Comparison of ENCODE assay signal across 18 cellular contexts in the genomic region with DNA sequence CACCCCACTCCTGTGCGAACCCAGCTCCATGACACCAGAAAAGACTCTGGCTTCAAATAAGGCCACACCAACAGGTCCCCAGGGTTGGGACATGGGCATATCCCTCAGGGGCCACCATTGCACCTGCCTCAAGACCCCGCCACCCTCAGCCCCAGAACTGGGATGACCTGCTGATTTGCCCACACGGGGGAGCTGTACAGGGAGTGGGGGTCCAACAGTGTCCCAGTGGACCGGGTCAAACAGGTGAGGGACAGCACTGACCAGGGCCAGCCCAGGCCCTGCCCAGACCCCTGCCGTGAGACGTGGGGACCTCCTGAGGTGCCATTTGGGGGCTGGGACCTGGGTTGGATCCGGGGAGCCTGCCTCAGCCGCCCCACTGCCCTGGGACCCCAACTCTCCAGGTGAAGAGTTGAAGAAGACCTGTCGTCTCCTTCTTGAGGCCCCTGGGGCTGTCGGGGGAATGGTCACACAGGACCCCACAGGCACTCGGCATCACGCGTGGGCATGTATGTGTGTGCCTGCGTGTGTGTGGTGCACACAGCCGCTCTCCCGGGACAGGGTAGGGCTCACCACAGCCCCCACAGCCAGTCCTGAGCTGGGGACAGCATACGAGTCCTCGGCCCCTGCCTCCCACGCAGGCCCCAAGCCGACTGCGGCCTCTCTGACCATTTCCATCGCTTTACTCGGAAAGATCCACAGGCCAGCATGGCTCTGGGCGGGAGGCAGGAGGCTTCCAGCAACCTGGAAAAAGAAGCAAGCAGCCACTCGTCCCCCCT. TPM values are rescaled to one million over a fixed set of nuclear protein-coding genes. Genes with fewer than 3 reads are reported as not detected.
A peak's percentile ranks its signal among the peaks of the same experiment; 100 is the strongest.
DNase-seq lines count a peak whose midpoint lies in the region; ATAC-seq and TF ChIP-seq lines count a peak whose summit lies in the region.
"Had no signal": no experiment of that assay in that cellular context is flagged by ENCODE, and none has a peak within 500 bp of the region (broad histone marks: within the 10 kb centered on the region; RNA-seq: fewer than 3 reads in every experiment).

No MANE protein-coding gene starts in this region.

- H3K27ac Mint-ChIP-seq in chondrocyte (ENCODE audit: unreplicated experiment) = no peak overlapping the region
- H3K27ac Mint-ChIP-seq in stimulated activated memory B cell treated with anti-CD40 and anti-IgM and Interleukin-4, amounts not matched to agents 10 μg/mL and 1 μg/mL and 100 μg/mL, for 72 hours = peak overlapping the region; percentile 71
- H3K27ac Mint-ChIP-seq: activated naive CD4-positive, alpha-beta T cell treated with anti-CD3 and anti-CD28 coated beads, Interleukin-2, amount 10 ng/mL, durations not matched to agents 7 days and 5 days had no signal

- H3K4me1 ChIP-seq in Loucy (ENCODE audit: insufficient read depth, low read length, poor library complexity, severe bottlenecking) = peaks cover 4% of the 10 kb centered on the region
- H3K4me1 ChIP-seq: left lung had no signal

- H2AFZ ChIP-seq in Loucy (ENCODE audit: low read length) = no peak overlapping the region
- H2AFZ ChIP-seq: PC-9 had no signal

- no peaks in the 10 kb centered on the region for H3K4me1 Mint-ChIP-seq in chondrocyte (ENCODE audit: low read depth)
- H3K4me1 Mint-ChIP-seq in stimulated activated memory B cell treated with anti-CD40 and anti-IgM and Interleukin-4, amounts not matched to agents 10 μg/mL and 1 μg/mL and 100 μg/mL, for 72 hours = peaks cover 12% of the 10 kb centered on the region

- no peaks in the 10 kb centered on the region for H3K9me3 ChIP-seq in Loucy (ENCODE audit: insufficient read depth, low read depth, low read length)

- no peaks in the 10 kb centered on the region for H3K36me3 Mint-ChIP-seq in chondrocyte (ENCODE audit: low read depth)
- H3K36me3 Mint-ChIP-seq in stimulated activated memory B cell treated with anti-CD40 and anti-IgM and Interleukin-4, amounts not matched to agents 10 μg/mL and 1 μg/mL and 100 μg/mL, for 72 hours = no peaks in the 10 kb centered on the region
- H3K36me3 Mint-ChIP-seq: activated naive CD4-positive, alpha-beta T cell treated with anti-CD3 and anti-CD28 coated beads, Interleukin-2, amount 10 ng/mL, durations not matched to agents 7 days and 5 days; CD8-positive, alpha-beta memory T cell had no signal

- H3K9ac ChIP-seq in Loucy (ENCODE audit: low read depth, low read length, poor library complexity, severe bottlenecking) = no peak overlapping the region

- ATAC-seq in Right ventricle myocardium superior (ENCODE audit: poor library complexity) = no peak
- ATAC-seq in left ventricle myocardium superior = no peak
- ATAC-seq in stimulated activated memory B cell treated with anti-CD40 and anti-IgM and Interleukin-4, amounts not matched to agents 10 μg/mL and 1 μg/mL and 100 μg/mL, for 72 hours = no peak
- ATAC-seq in HG03039 (IDR thresholded peaks at IDR 0.05; ENCODE audit: unreplicated experiment) = no peak
- no peak for ATAC-seq in HG02623 (IDR thresholded peaks at IDR 0.05; ENCODE audit: unreplicated experiment)
- no peak for ATAC-seq in HG03432 (IDR thresholded peaks at IDR 0.05; ENCODE audit: unreplicated experiment)
- ATAC-seq: left lung had no signal

- H3K27me3 Mint-ChIP-seq in chondrocyte (ENCODE audit: low read depth) = no peaks in the 10 kb centered on the region
- peaks cover 4% of the 10 kb centered on the region for H3K27me3 Mint-ChIP-seq in stimulated activated memory B cell treated with anti-CD40 and anti-IgM and Interleukin-4, amounts not matched to agents 10 μg/mL and 1 μg/mL and 100 μg/mL, for 72 hours
- H3K27me3 Mint-ChIP-seq: CD8-positive, alpha-beta memory T cell had no signal

- H3K9me3 Mint-ChIP-seq in chondrocyte (ENCODE audit: low read depth) = peaks cover 4% of the 10 kb centered on the region
- peaks cover under 1% of the 10 kb centered on the region for H3K9me3 Mint-ChIP-seq in stimulated activated memory B cell treated with anti-CD40 and anti-IgM and Interleukin-4, amounts not matched to agents 10 μg/mL and 1 μg/mL and 100 μg/mL, for 72 hours
- H3K9me3 Mint-ChIP-seq: effector memory CD8-positive, alpha-beta T cell had no signal

- no peaks in the 10 kb centered on the region for H3F3A ChIP-seq in Loucy (ENCODE audit: low read depth)

- intact Hi-C loops in Right ventricle myocardium superior (cut with DNase I) = no loop called here
- intact Hi-C loops in left ventricle myocardium superior (cut with micrococcal nuclease) = no loop called here

- no peaks in the 10 kb centered on the region for H3K79me2 ChIP-seq in Loucy (ENCODE audit: insufficient read depth, low read length)

- no peaks in the 10 kb centered on the region for H3K9me2 ChIP-seq in Loucy (replicated peaks; ENCODE audit: low read depth, low read length)

- no peaks in the 10 kb centered on the region for H3K27me3 ChIP-seq in Loucy (ENCODE audit: insufficient read depth, low read length, poor library complexity, severe bottlenecking)
- H3K27me3 ChIP-seq: left lung had no signal

- no peaks in the 10 kb centered on the region for H3K36me3 ChIP-seq in Loucy (ENCODE audit: insufficient read depth, low read length)
- H3K36me3 ChIP-seq: left lung had no signal

- TF ChIP-seq CTCF in Loucy (conservative IDR thresholded peaks at IDR 0.05; ENCODE audit: low read length) (no peak), chondrocyte (IDR thresholded peaks at IDR 0.05) (peak; percentile 14)

- H3K4me3 ChIP-seq in Loucy (ENCODE audit: low read length, poor library complexity, severe bottlenecking) = no peak overlapping the region
- H3K4me3 ChIP-seq: left lung, PC-9 had no signal

- peak; percentile 37 for DNase-seq in Right ventricle myocardium superior
- DNase-seq in left ventricle myocardium superior = no peak
- DNase-seq in chondrocyte (ENCODE audit: low spot score) = peak; percentile 88
- DNase-seq: DMS79 treated with DMSO at 0.1 percent for 48 hours; effector memory CD8-positive, alpha-beta T cell; NCI-H1436 treated with DMSO at 0.1 percent for 48 hours; NCI-H748 treated with DMSO at 0.1 percent for 48 hours; PC-9; retina; T1000 had no signal

- peak overlapping the region; percentile 20 for H3K4me2 ChIP-seq in Loucy (ENCODE audit: low read depth, low read length, poor library complexity, severe bottlenecking)
- H3K4me2 ChIP-seq: PC-9 had no signal

- H4K20me1 ChIP-seq in Loucy (ENCODE audit: insufficient read depth, low read length, poor library complexity, severe bottlenecking) = no peaks in the 10 kb centered on the region

- no peak overlapping the region for H3K4me3 Mint-ChIP-seq in chondrocyte (ENCODE audit: unreplicated experiment)
- no peak overlapping the region for H3K4me3 Mint-ChIP-seq in stimulated activated memory B cell treated with anti-CD40 and anti-IgM and Interleukin-4, amounts not matched to agents 10 μg/mL and 1 μg/mL and 100 μg/mL, for 72 hours
- H3K4me3 Mint-ChIP-seq: activated naive CD4-positive, alpha-beta T cell treated with anti-CD3 and anti-CD28 coated beads, Interleukin-2, amount 10 ng/mL, durations not matched to agents 7 days and 5 days; CD8-positive, alpha-beta memory T cell; effector memory CD8-positive, alpha-beta T cell had no signal

RNA-seq across cellular contexts. Expression of a gene that starts 34.2 kb away (rescaled TPM):
- 0.94 TPM for total RNA-seq in Right ventricle myocardium superior
- 1.0 TPM for total RNA-seq in left ventricle myocardium superior
- 19.0 to 62.8 TPM (median 60.5 TPM) in 3 replicates for total RNA-seq in chondrocyte
